Comparison of ENCODE assay signal across 8 cellular contexts in genomic region chr16:88527186-88527936, GRCh38. TPM values are rescaled to one million over a fixed set of nuclear protein-coding genes. Genes with fewer than 3 reads are reported as not detected.
A peak's percentile ranks its signal among the peaks of the same experiment; 100 is the strongest.
DNase-seq lines count a peak whose midpoint lies in the region; ATAC-seq and TF ChIP-seq lines count a peak whose summit lies in the region.

No MANE protein-coding gene starts in this region.

- no peaks in the 10 kb centered on the region for H3K4me1 Mint-ChIP-seq in activated T-cell treated with anti-CD3 and anti-CD28 coated beads, Interleukin-2, amount 50 U/mL, for 72 hours (ENCODE audit: low read depth)

- H3K9ac ChIP-seq in NT2/D1 (ENCODE audit: insufficient read length, low read depth) (peak overlapping the region; percentile 65), fibroblast of lung (ENCODE audit: insufficient read depth, low read length) (no peak overlapping the region)

- H3K27me3 Mint-ChIP-seq in activated T-cell treated with anti-CD3 and anti-CD28 coated beads, Interleukin-2, amount 50 U/mL, for 72 hours (ENCODE audit: low read depth): no peaks in the 10 kb centered on the region

- H3K9me3 Mint-ChIP-seq in activated T-cell treated with anti-CD3 and anti-CD28 coated beads, Interleukin-2, amount 50 U/mL, for 72 hours: no peaks in the 10 kb centered on the region

- peaks cover 26% of the 10 kb centered on the region for H3K4me1 ChIP-seq in NT2/D1 (ENCODE audit: insufficient read depth, insufficient read length)
- no peaks in the 10 kb centered on the region for H3K4me1 ChIP-seq in fibroblast of lung (ENCODE audit: control insufficient read depth, extremely low read depth, insufficient read depth, low read length)
- peaks cover 14 to 26% (median 20%) of the 10 kb centered on the region in 4 donors for H3K4me1 ChIP-seq in transverse colon

- no peaks in the 10 kb centered on the region for H3K79me2 ChIP-seq in fibroblast of lung (ENCODE audit: control insufficient read depth, insufficient read depth, low read length)

- TF ChIP-seq EP300 in transverse colon (IDR thresholded peaks at IDR 0.05; ENCODE audit: low read depth): no peak

- H3K4me2 ChIP-seq in fibroblast of lung (ENCODE audit: extremely low read depth, insufficient read depth, low read length): no peak overlapping the region

- no peaks in the 10 kb centered on the region for H3K36me3 Mint-ChIP-seq in activated T-cell treated with anti-CD3 and anti-CD28 coated beads, Interleukin-2, amount 50 U/mL, for 72 hours (ENCODE audit: insufficient read depth in 2 of 2)

- H3K36me3 ChIP-seq in NT2/D1 (ENCODE audit: insufficient read depth, insufficient read length, low read length) (peaks cover 35% of the 10 kb centered on the region), fibroblast of lung (ENCODE audit: control insufficient read depth, insufficient read depth, low read length) (peaks cover 1% of the 10 kb centered on the region), transverse colon (no peaks in the 10 kb centered on the region)

- H3K9me3 ChIP-seq in NT2/D1 (ENCODE audit: insufficient read depth, low read length) (no peaks in the 10 kb centered on the region), fibroblast of lung (ENCODE audit: control insufficient read depth, insufficient read depth, low read depth, low read length) (no peaks in the 10 kb centered on the region), transverse colon (no peaks in the 10 kb centered on the region)

- intact Hi-C loops in transverse colon (cut with DNase I; ENCODE audit: low total_unique reads): loop anchor here (2.0 kb wide), 1 partner anchor 85 kb away; no protein-coding TSS in a partner anchor

- H3K27ac ChIP-seq in fibroblast of lung (ENCODE audit: insufficient read depth, low read length) (no peak overlapping the region), transverse colon (no peak overlapping the region)

- no peak overlapping the region for H2AFZ ChIP-seq in fibroblast of lung (ENCODE audit: low read length)

- DNase-seq in NCI-H2196 (lab: John Stamatoyannopoulos, UW; ENCODE audit: unreplicated experiment) (peak; percentile 22), NCI-H2196 treated with DMSO at 0.1 percent for 48 hours (lab: John Stamatoyannopoulos, UW; ENCODE audit: unreplicated experiment) (no peak), NT2/D1 (ENCODE audit: low read depth, low spot score) (no peak), fibroblast of lung (ENCODE audit: low read depth in 2 of 2) (peak; percentile 49 to 72), omental fat pad (ENCODE audit: low spot score) (no peak), transverse colon (peak; percentile 71)
- peak; percentile 63 to 74 for DNase-seq in activated T-cell treated with anti-CD3 and anti-CD28 coated beads, Interleukin-2, amount 50 U/mL, for 72 hours

- in situ Hi-C loops in transverse colon (cut with MboI; ENCODE audit: low pct_ligation_motif_present in 1 of 4, low pct_unique_long_range_greater_than_20kb in 1 of 4, low sequenced_read_pairs in 3 of 4): loop anchor here in 1 of 4 donors (10.0 kb wide), 1 partner anchor 83 kb away; no protein-coding TSS in a partner anchor

- H3K27ac Mint-ChIP-seq in activated T-cell treated with anti-CD3 and anti-CD28 coated beads, Interleukin-2, amount 50 U/mL, for 72 hours: no peak overlapping the region

- peak; percentile 71 to 80 for ATAC-seq in activated T-cell treated with anti-CD3 and anti-CD28 coated beads, Interleukin-2, amount 50 U/mL, for 72 hours (replicated peaks in 1 of 2)
- ATAC-seq in omental fat pad (ENCODE audit: low FRiP score) (peak; percentile 58), GM18520 (IDR thresholded peaks at IDR 0.05; ENCODE audit: unreplicated experiment) (no peak)

- no peak for TF ChIP-seq POLR2A in transverse colon (IDR thresholded peaks at IDR 0.05)

- TF ChIP-seq CTCF in fibroblast of lung (conservative IDR thresholded peaks at IDR 0.05 in 1 of 2, IDR thresholded peaks at IDR 0.05 in 1 of 2; ENCODE audit: low read depth in 1 of 2, low read length in 2 of 2): peak; percentile 73 to 74
- TF ChIP-seq CTCF in omental fat pad (IDR thresholded peaks at IDR 0.05): peak in 1 of 3 donors; percentile 65
- peak; percentile 84 to 93 (median 88) for TF ChIP-seq CTCF in transverse colon (IDR thresholded peaks at IDR 0.05)

- H3K4me3 Mint-ChIP-seq in activated T-cell treated with anti-CD3 and anti-CD28 coated beads, Interleukin-2, amount 50 U/mL, for 72 hours: no peak overlapping the region

- no peaks in the 10 kb centered on the region for H4K20me1 ChIP-seq in fibroblast of lung (ENCODE audit: control insufficient read depth, extremely low read depth, insufficient read depth, low read length)

- H3K4me3 ChIP-seq in NT2/D1 (ENCODE audit: insufficient read length, low read depth) (no peak overlapping the region), fibroblast of lung (replicated peaks in 1 of 4; ENCODE audit: control extremely low read depth in 1 of 4, insufficient read depth in 1 of 4, low read depth in 3 of 4, low read length in 4 of 4) (no peak overlapping the region), transverse colon (no peak overlapping the region)

- WGBS in transverse colon (ENCODE audit: low coverage in 1 of 2), 2 donors: 26% methylated on average over 14 of the region's 32 CpGs; no CpG with 5 or more reads in 1 of the 2 donors

- H3K27me3 ChIP-seq in NT2/D1 (ENCODE audit: insufficient read depth, insufficient read length): no peaks in the 10 kb centered on the region
- peaks cover 10% of the 10 kb centered on the region for H3K27me3 ChIP-seq in fibroblast of lung (ENCODE audit: control insufficient read depth, insufficient read depth, low read length)
- peaks cover 6% of the 10 kb centered on the region for H3K27me3 ChIP-seq in transverse colon

RNA-seq across cellular contexts. Expression of gene ZC3H18, which starts 42.8 kb away (rescaled TPM):
- total RNA-seq in activated T-cell treated with anti-CD3 and anti-CD28 coated beads, Interleukin-2, amount 50 U/mL, for 72 hours: 10 to 100 TPM; 88.7 to 99.0 TPM
- total RNA-seq in fibroblast of lung: 7.9 and 10.5 TPM in 2 replicates
- 9.4 and 17.4 TPM in 2 replicates for polyA plus RNA-seq in fibroblast of lung
- 17.2 and 28.4 TPM in 2 replicates for polyA plus RNA-seq in fibroblast of lung (2012)
- 5.9 and 20.3 TPM in 2 replicates for polyA minus RNA-seq in fibroblast of lung (ENCODE audit: low replicate concordance)
- total RNA-seq in omental fat pad: 10 to 100 TPM; 10.6 to 25.6 (median 17.8) TPM
- 10 to 100 TPM; 17.9 to 50.5 (median 25.5) TPM for total RNA-seq in transverse colon

Comparison
In these comparisons a context has a peak if more than half of its experiments do, and no peak if none do; other contexts are left out.
1. DNase-seq: peak in NCI-H2196 (single experiment), activated T-cell treated with anti-CD3 and anti-CD28 coated beads, Interleukin-2, amount 50 U/mL, for 72 hours (2 of 2), fibroblast of lung (2 of 2) and transverse colon (single experiment); none in NCI-H2196 treated with DMSO at 0.1 percent for 48 hours (single experiment), NT2/D1 (single experiment) and omental fat pad (single experiment).